Comparison of ENCODE assay signal across 24 cellular contexts in the genomic region with DNA sequence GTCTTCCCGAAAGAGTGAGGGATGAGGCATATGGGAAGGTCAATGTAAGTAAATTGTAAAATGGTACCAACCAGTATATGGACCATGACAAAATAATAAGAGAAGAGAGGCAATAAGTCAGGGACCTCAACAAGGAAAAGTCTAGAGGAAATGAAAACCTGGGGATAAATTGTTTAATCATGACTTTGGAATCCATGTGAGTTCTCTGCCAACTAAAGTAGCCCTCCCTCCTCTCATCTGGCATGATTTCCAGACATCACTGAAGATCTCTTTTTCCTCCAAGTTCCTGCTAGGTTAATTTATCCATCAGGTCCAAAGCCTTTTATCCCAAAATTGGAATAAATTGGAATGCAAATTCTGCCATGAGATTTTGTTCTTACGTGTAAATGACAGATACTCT.
"Had no signal": no experiment of that assay in that cellular context is flagged by ENCODE, and none has a peak within 500 bp of the region (broad histone marks: within the 10 kb centered on the region; RNA-seq: fewer than 3 reads in every experiment).

No MANE protein-coding gene starts in this region.

- H3K27me3 ChIP-seq: cardiac muscle cell, dorsolateral prefrontal cortex, foreskin keratinocyte, neutrophil, tibial artery, uterus had no signal

- H3K9me3 ChIP-seq: left ventricle myocardium inferior, neutrophil, tibial artery, uterus had no signal

- DNase-seq: activated B cell treated with CpG ODN at 0.5 μM for 24 hours; activated CD4-positive, alpha-beta T cell treated with anti-CD3 and anti-CD28 coated beads, Interleukin-2, amount 10 ng/mL, durations not matched to agents 24 days and 14 days; activated CD8-positive, alpha-beta memory T cell treated with anti-CD3 and anti-CD28 coated beads, Interleukin-2, amount 50 U/mL, for 4 hours; activated CD8-positive, alpha-beta T cell treated with anti-CD3 and anti-CD28 coated beads, Interleukin-2, amount 10 ng/mL, durations not matched to agents 7 days and 5 days; activated gamma-delta T cell; activated T-cell treated with anti-CD3 and anti-CD28 coated beads, Interleukin-2, amount 50 U/mL, for 72 hours; amniotic stem cell; dorsolateral prefrontal cortex; endodermal cell; head of caudate nucleus; left ventricle myocardium inferior; naive thymus-derived CD8-positive, alpha-beta T cell; stimulated activated CD4-positive, alpha-beta T cell treated with anti-CD3 and anti-CD28 coated beads, Interleukin-15, amount 100 ng/mL, for 24 hours; stimulated activated CD4-positive, alpha-beta T cell treated with anti-CD3 and anti-CD28 coated beads, Interleukin-4, amount 100 ng/mL, for 1 hour; stimulated activated naive CD4-positive, alpha-beta T cell; tibial artery; uterus had no signal

- H3K4me1 ChIP-seq: left ventricle myocardium inferior, tibial artery, uterus had no signal

- ATAC-seq: activated CD8-positive, alpha-beta T cell treated with anti-CD3 and anti-CD28 coated beads, Interleukin-2, amount 10 ng/mL, durations not matched to agents 7 days and 5 days; activated naive CD4-positive, alpha-beta T cell treated with anti-CD3 and anti-CD28 coated beads, Interleukin-2, amount 50 U/mL, for 72 hours; activated T-cell treated with anti-CD3 and anti-CD28 coated beads, Interleukin-2, amount 50 U/mL, for 72 hours; esophagus mucosa; naive thymus-derived CD8-positive, alpha-beta T cell had no signal

- H3K36me3 ChIP-seq: cardiac muscle cell, left ventricle myocardium inferior, neutrophil, tibial artery, uterus had no signal

- H3K4me3 ChIP-seq: cardiac muscle cell, dorsolateral prefrontal cortex, left ventricle myocardium inferior, skin epidermis, tibial artery, uterus had no signal

- FAIRE-seq: islet of Langerhans had no signal

- H3K27ac ChIP-seq: cardiac muscle cell, foreskin keratinocyte, left ventricle myocardium inferior, neutrophil, skin epidermis, tibial artery, uterus had no signal
